ENCODE assay signal across 8 cellular contexts in the genomic region with DNA sequence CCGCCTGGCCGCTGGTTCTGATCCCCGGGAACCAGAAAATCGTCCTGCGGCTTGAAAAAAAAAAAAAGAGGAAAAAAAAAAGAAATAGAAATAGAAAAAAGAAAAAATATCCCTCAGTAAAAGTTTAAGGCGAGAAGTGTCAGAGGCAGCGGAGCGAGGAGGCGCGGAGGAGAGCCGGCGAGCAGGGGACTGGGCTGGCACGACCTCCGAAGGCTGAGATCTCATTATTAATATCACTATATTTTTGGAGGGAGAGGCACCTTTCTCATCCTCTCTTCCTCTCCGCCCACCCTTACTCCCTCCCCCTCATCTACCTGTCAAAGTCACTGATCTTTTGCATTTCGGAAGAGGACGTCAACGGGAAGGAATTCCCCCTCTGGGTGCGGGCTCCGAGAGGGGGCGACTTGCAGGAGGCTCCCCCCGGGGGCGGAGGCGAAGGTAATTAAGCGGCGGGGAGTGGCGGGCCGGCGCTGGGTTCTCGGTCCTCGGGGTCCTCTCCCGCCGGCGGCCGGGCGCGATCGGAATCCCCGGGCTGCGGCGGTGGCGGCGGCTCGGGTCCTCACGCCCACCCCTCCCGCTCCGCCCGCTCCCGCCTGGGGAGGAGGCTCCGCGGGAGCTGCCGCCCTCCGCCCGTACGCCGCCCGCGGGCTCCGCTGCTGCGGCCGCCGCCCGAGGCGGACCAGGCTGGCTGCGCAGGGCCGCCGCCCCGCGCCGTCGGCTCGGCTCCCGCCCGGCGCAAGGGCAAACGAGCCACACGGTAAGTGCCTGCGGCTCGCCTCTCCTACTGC. TPM values are rescaled to one million over a fixed set of nuclear protein-coding genes. Genes with fewer than 3 reads are reported as not detected.
DNase-seq lines count a peak whose midpoint lies in the region; ATAC-seq and TF ChIP-seq lines count a peak whose summit lies in the region.

Gene NTNG1 (plus strand): TSS at position 337 of the 788 bp plus-strand sequence.

- ATAC-seq in GM19463 (IDR thresholded peaks at IDR 0.05; ENCODE audit: unreplicated experiment) (peak; percentile 36), HG02840 (IDR thresholded peaks at IDR 0.05; ENCODE audit: low FRiP score, unreplicated experiment) (no peak)

- no peak within 1 kb of the TSS for H3K27ac ChIP-seq in ascending aorta

- intact Hi-C loops in ascending aorta (cut with DNase I) = no loop called here

- H3K4me3 ChIP-seq in BE2C (ENCODE audit: low read depth, low read length) (peak within 1 kb of the TSS; percentile 82), ascending aorta (peak within 1 kb of the TSS; percentile 63 to 72), iPS-11a (ENCODE audit: low read depth, low read length) (peak within 1 kb of the TSS; percentile 73), skeletal muscle cell (ENCODE audit: low read depth, low read length) (peak within 1 kb of the TSS; percentile 67)

- H3K4me1 ChIP-seq in BE2C = 0 out of 2 replicates have a peak, but pooled peaks cover 2% of the 10 kb centered on the region
- H3K4me1 ChIP-seq in ascending aorta = peaks cover 3 to 8% of the 10 kb centered on the region in 2 donors

- H3K9me3 ChIP-seq in BE2C (no peaks in the 10 kb centered on the region), ascending aorta (no peaks in the 10 kb centered on the region)

- TF ChIP-seq CTCF in BE2C (IDR thresholded peaks at IDR 0.05; ENCODE audit: low read depth, low read length) (no peak), ascending aorta (IDR thresholded peaks at IDR 0.05) (no peak)

- H3K27me3 ChIP-seq in BE2C (no peaks in the 10 kb centered on the region), ascending aorta (peaks cover 3% of the 10 kb centered on the region)

- DNase-seq in BE2C = peak; percentile 49
- peak; percentile 48 for DNase-seq in NCI-H146 treated with DMSO at 0.1 percent for 48 hours (lab: John Stamatoyannopoulos, UW; ENCODE audit: unreplicated experiment)
- DNase-seq in ascending aorta (ENCODE audit: low spot score in 2 of 2) = no peak
- DNase-seq in skeletal muscle cell (ENCODE audit: low read depth) = no peak
- no peak for DNase-seq in epidermal melanocyte (ENCODE audit: insufficient read length, low spot score)

- no peaks in the 10 kb centered on the region for H3K36me3 ChIP-seq in BE2C
- H3K36me3 ChIP-seq in ascending aorta = no peaks in the 10 kb centered on the region

RNA-seq across cellular contexts. Expression of gene NTNG1, which starts in this region (rescaled TPM):
- 3.4 TPM for polyA plus RNA-seq in BE2C (2012; ENCODE audit: insufficient read depth, insufficient read length, low read depth)
- total RNA-seq in ascending aorta = not detected

Comparison
In these comparisons a context has a peak if more than half of its experiments do, and no peak if none do; other contexts are left out.
1. DNase-seq: peak in BE2C (single experiment) and NCI-H146 treated with DMSO at 0.1 percent for 48 hours (single experiment); none in ascending aorta (0 of 2), skeletal muscle cell (single experiment) and epidermal melanocyte (single experiment).
2. Peak in every context shown above with its lines, with median percentiles within 50 percentile points of each other: H3K4me3 ChIP-seq.